Comparison of ENCODE assay signal across 1 cellular context in the genomic region with DNA sequence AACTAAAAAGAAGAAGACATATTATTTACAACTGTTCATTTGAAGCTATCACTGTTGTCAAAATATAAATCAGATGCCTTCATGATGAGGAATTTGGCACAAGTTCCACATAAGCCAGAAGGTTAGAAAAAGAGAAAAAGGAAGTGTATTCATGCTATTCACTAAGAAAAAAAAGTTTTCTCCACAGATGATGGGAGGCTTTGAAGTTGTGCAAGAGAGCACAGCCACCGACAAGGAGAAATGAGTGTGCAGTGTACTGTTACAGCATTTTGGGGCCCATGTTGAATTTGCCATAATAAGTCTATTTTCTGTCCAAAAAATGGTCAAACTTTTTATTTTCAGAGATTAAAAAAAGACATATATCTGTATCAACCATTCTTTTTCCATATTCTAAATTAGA.
TF ChIP-seq lines count a peak whose summit lies in the region.

No MANE protein-coding gene starts in this region.

TF ChIP-seq in GM12878, 131 proteins besides CTCF, POLR2A, EP300 and RAD21 (continued from another document):
- TF ChIP-seq ZNF687 (IDR thresholded peaks at IDR 0.05) (no peak), NFYA (IDR thresholded peaks at IDR 0.05; ENCODE audit: borderline replicate concordance, low read depth, low read length) (no peak), ZZZ3 (IDR thresholded peaks at IDR 0.05; ENCODE audit: control insufficient read depth, insufficient read length, low read depth) (no peak), HDGF (IDR thresholded peaks at IDR 0.05) (no peak), MAX (IDR thresholded peaks at IDR 0.05; ENCODE audit: low read depth, low read length) (no peak), LARP7 (IDR thresholded peaks at IDR 0.05) (no peak), HCFC1 (IDR thresholded peaks at IDR 0.05; ENCODE audit: low read length) (no peak), SMAD5 (IDR thresholded peaks at IDR 0.05; ENCODE audit: low read depth) (no peak), CREM (IDR thresholded peaks at IDR 0.05; ENCODE audit: low read depth) (peak; percentile 44; the same call in 1 of the 2 replicates), MXI1 (IDR thresholded peaks at IDR 0.05; ENCODE audit: low read depth, low read length) (no peak), GABPA (IDR thresholded peaks at IDR 0.05; ENCODE audit: low read depth) (0 out of 2 replicates have a peak, but pooled peaks have one; percentile 21), MLLT1 (IDR thresholded peaks at IDR 0.05) (no peak), FOXK2 (IDR thresholded peaks at IDR 0.05) (no peak), YY1 (IDR thresholded peaks at IDR 0.05; ENCODE audit: low read depth, low read length) (0 out of 2 replicates have a peak, but pooled peaks have one; percentile 47), USF1 (IDR thresholded peaks at IDR 0.05; ENCODE audit: borderline replicate concordance, extremely low read length, insufficient read depth, low read depth, low read length) (no peak), EED (IDR thresholded peaks at IDR 0.05; ENCODE audit: low read depth) (0 out of 2 replicates have a peak, but pooled peaks have one; percentile 42), POU2F2 (IDR thresholded peaks at IDR 0.05; ENCODE audit: borderline replicate concordance, low read depth, low read length) (no peak), KLF5 (IDR thresholded peaks at IDR 0.05; ENCODE audit: partially characterized antibody) (no peak), SMARCA5 (IDR thresholded peaks at IDR 0.05) (no peak), JUNB (IDR thresholded peaks at IDR 0.05) (peak; percentile 79), MEF2B (IDR thresholded peaks at IDR 0.05; ENCODE audit: partially characterized antibody, poor library complexity, severe bottlenecking) (no peak), FOXM1 (IDR thresholded peaks at IDR 0.05; ENCODE audit: low read depth, low read length) (0 out of 2 replicates have a peak, but pooled peaks have one; percentile 54), BCL11A (IDR thresholded peaks at IDR 0.05; ENCODE audit: low read depth, low read length) (0 out of 2 replicates have a peak, but pooled peaks have one; percentile 10), NFIC (IDR thresholded peaks at IDR 0.05; ENCODE audit: low read depth, low read length) (peak; percentile 71; the same call in 1 of the 2 replicates), BHLHE40 (IDR thresholded peaks at IDR 0.05; ENCODE audit: borderline replicate concordance in 1 of 2, low read depth in 2 of 2, low read length in 1 of 2) (no peak), CBX5 (IDR thresholded peaks at IDR 0.05; ENCODE audit: low read depth) (0 out of 2 replicates have a peak, but pooled peaks have one; percentile 26), WRNIP1 (IDR thresholded peaks at IDR 0.05; ENCODE audit: borderline replicate concordance, low read depth, low read length) (no peak), SIN3A (IDR thresholded peaks at IDR 0.05; ENCODE audit: low read depth, low read length) (no peak), MYB (IDR thresholded peaks at IDR 0.05; ENCODE audit: borderline replicate concordance, low read depth, low read length) (no peak), RUNX3 (IDR thresholded peaks at IDR 0.05; ENCODE audit: low read length) (peak; percentile 81), RFX5 (IDR thresholded peaks at IDR 0.05; ENCODE audit: low read depth, low read length) (no peak), PAX5 (IDR thresholded peaks at IDR 0.05; ENCODE audit: borderline replicate concordance, low read depth, low read length) (peak; percentile 85), ETV6 (conservative IDR thresholded peaks at IDR 0.05 in 1 of 2, IDR thresholded peaks at IDR 0.05 in 1 of 2; ENCODE audit: borderline replicate concordance in 1 of 2, low read depth in 1 of 2) (peak in 1 of 2 experiments; percentile 56; a peak in 1 of 4 replicates), SPI1 (IDR thresholded peaks at IDR 0.05; ENCODE audit: borderline replicate concordance, insufficient read depth, low read depth, low read length) (peak; percentile 72), IRF4 (IDR thresholded peaks at IDR 0.05; ENCODE audit: low read depth, low read length) (peak; percentile 62; the same call in 1 of the 2 replicates), FOS (IDR thresholded peaks at IDR 0.05; ENCODE audit: borderline replicate concordance, extremely low read depth, insufficient read length) (no peak), SMAD1 (IDR thresholded peaks at IDR 0.05; ENCODE audit: low read depth, partially characterized antibody) (no peak), TCF7 (IDR thresholded peaks at IDR 0.05; ENCODE audit: borderline replicate concordance) (peak; percentile 98), NR2F1 (conservative IDR thresholded peaks at IDR 0.05) (no peak), IKZF1 (conservative IDR thresholded peaks at IDR 0.05) (no peak)
- TF ChIP-seq, protein P1, sequence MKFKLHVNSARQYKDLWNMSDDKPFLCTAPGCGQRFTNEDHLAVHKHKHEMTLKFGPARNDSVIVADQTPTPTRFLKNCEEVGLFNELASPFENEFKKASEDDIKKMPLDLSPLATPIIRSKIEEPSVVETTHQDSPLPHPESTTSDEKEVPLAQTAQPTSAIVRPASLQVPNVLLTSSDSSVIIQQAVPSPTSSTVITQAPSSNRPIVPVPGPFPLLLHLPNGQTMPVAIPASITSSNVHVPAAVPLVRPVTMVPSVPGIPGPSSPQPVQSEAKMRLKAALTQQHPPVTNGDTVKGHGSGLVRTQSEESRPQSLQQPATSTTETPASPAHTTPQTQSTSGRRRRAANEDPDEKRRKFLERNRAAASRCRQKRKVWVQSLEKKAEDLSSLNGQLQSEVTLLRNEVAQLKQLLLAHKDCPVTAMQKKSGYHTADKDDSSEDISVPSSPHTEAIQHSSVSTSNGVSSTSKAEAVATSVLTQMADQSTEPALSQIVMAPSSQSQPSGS (IDR thresholded peaks at IDR 0.05; ENCODE audit: low read length) = no peak; the same call in 1 of the 2 replicates
